ENCODE assay signal across 8 cellular contexts in the genomic region with DNA sequence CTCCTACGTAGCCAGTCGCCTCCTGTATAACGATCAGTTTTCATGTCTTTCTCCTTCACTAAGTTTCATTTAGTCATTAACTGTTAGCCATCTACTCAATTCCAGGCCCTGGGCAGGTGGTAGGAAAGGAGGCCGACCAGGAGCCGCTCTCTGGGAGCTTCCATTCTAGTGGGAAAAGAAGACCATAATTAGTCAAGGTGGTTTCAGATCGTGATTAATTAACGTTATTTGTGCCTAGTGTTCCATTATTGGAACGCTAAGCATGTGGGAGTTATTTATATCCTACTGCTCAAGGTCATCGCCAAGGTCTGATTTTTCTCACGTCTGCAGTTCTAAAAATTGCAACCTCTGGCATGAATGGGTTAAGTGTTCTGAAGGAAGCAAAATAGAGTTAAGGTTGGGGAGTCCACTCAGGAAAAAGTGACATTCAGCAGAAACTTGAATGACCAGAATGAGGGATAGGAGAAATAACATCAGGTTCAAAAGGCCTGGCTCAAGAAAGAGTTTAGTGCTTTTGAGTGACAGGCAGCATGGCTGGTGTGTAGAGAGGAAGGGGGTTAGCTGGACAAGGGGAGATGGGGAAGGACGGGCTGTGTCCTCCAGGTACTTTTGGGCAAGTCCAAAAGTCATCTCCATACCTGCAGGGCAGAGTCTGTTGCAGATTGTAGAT. TPM values are rescaled to one million over a fixed set of nuclear protein-coding genes. Genes with fewer than 3 reads are reported as not detected.
DNase-seq lines count a peak whose midpoint lies in the region; ATAC-seq and TF ChIP-seq lines count a peak whose summit lies in the region.

No MANE protein-coding gene starts in this region.

- H3K9me3 Mint-ChIP-seq in CD4-positive, CD25-positive, alpha-beta regulatory T cell, result no peaks in the 10 kb centered on the region
- peaks cover 3% of the 10 kb centered on the region for H3K9me3 Mint-ChIP-seq in natural killer cell treated with Interleukin-12 subunit alpha and Interleukin-12 subunit beta and Interleukin-15 and Interleukin-18, amount 100 ng/mL, for 72 hours

- H3K36me3 Mint-ChIP-seq in CD4-positive, CD25-positive, alpha-beta regulatory T cell, result peaks cover 24% of the 10 kb centered on the region
- H3K36me3 Mint-ChIP-seq in natural killer cell treated with Interleukin-12 subunit alpha and Interleukin-12 subunit beta and Interleukin-15 and Interleukin-18, amount 100 ng/mL, for 72 hours, result peaks cover 14% of the 10 kb centered on the region

- no peak for TF ChIP-seq CTCF in MM.1S (IDR thresholded peaks at IDR 0.05; ENCODE audit: low read length)

- no peaks in the 10 kb centered on the region for H3F3A ChIP-seq in MM.1S (ENCODE audit: insufficient read depth, low read length)

- ATAC-seq in CD4-positive, CD25-positive, alpha-beta regulatory T cell (ENCODE audit: low read depth in 2 of 2), result no peak
- no peak for ATAC-seq in natural killer cell treated with Interleukin-12 subunit alpha and Interleukin-12 subunit beta and Interleukin-15 and Interleukin-18, amount 100 ng/mL, for 72 hours
- ATAC-seq in HG03439 (IDR thresholded peaks at IDR 0.05; ENCODE audit: unreplicated experiment) (no peak), GM21723 (IDR thresholded peaks at IDR 0.05; ENCODE audit: unreplicated experiment) (no peak)

- peak overlapping the region; percentile 76 for H3K9ac ChIP-seq in MM.1S (ENCODE audit: low read length)

- H3K79me2 ChIP-seq in MM.1S (ENCODE audit: low read length), result peaks cover 22% of the 10 kb centered on the region

- no peaks in the 10 kb centered on the region for H3K27me3 Mint-ChIP-seq in CD4-positive, CD25-positive, alpha-beta regulatory T cell
- no peaks in the 10 kb centered on the region for H3K27me3 Mint-ChIP-seq in natural killer cell treated with Interleukin-12 subunit alpha and Interleukin-12 subunit beta and Interleukin-15 and Interleukin-18, amount 100 ng/mL, for 72 hours

- H3K4me1 ChIP-seq in CD4-positive, CD25-positive, alpha-beta regulatory T cell (ENCODE audit: control insufficient read depth, insufficient read depth, low read length, poor library complexity, severe bottlenecking), result peaks cover 29% of the 10 kb centered on the region
- H3K4me1 ChIP-seq in MM.1S (ENCODE audit: low read length), result 0 out of 2 replicates have a peak, but pooled peaks cover 3% of the 10 kb centered on the region

- H2AFZ ChIP-seq in MM.1S (ENCODE audit: low read length), result peak overlapping the region; percentile 65

- H3K9me2 ChIP-seq in MM.1S (replicated peaks; ENCODE audit: insufficient read depth, low read length), result no peaks in the 10 kb centered on the region

- H4K20me1 ChIP-seq in MM.1S (ENCODE audit: insufficient read depth, low read length), result no peaks in the 10 kb centered on the region

- H3K4me3 Mint-ChIP-seq in CD4-positive, CD25-positive, alpha-beta regulatory T cell, result peak overlapping the region; percentile 95 to 97 (median 96)
- H3K4me3 Mint-ChIP-seq in natural killer cell treated with Interleukin-12 subunit alpha and Interleukin-12 subunit beta and Interleukin-15 and Interleukin-18, amount 100 ng/mL, for 72 hours, result peak overlapping the region; percentile 99

- peaks cover 22% of the 10 kb centered on the region for H3K36me3 ChIP-seq in CD4-positive, CD25-positive, alpha-beta regulatory T cell (ENCODE audit: control insufficient read depth, insufficient read depth, low read length)
- no peaks in the 10 kb centered on the region for H3K36me3 ChIP-seq in MM.1S (replicated peaks; ENCODE audit: insufficient read depth, low read length)

- DNase-seq in CD4-positive, CD25-positive, alpha-beta regulatory T cell, result peak in 1 of 3 donors; percentile 14
- DNase-seq in MM.1S, result no peak
- DNase-seq in dermis blood vessel endothelial cell, result peak; percentile 7
- no peak for DNase-seq in natural killer cell treated with Interleukin-12 subunit alpha and Interleukin-12 subunit beta and Interleukin-15 and Interleukin-18, amount 100 ng/mL, for 72 hours (ENCODE audit: low spot score)
- DNase-seq in germinal center (ENCODE audit: low spot score), result no peak
- no peak for DNase-seq in SHP77 treated with DMSO at 0.1 percent for 48 hours (lab: John Stamatoyannopoulos, UW)

- peak overlapping the region; percentile 75 for H3K4me2 ChIP-seq in MM.1S (ENCODE audit: low read depth, low read length)

- H3K27ac Mint-ChIP-seq in CD4-positive, CD25-positive, alpha-beta regulatory T cell, result peak overlapping the region; percentile 95 to 98 (median 97)
- peak overlapping the region; percentile 97 for H3K27ac Mint-ChIP-seq in natural killer cell treated with Interleukin-12 subunit alpha and Interleukin-12 subunit beta and Interleukin-15 and Interleukin-18, amount 100 ng/mL, for 72 hours

- H3K4me1 Mint-ChIP-seq in CD4-positive, CD25-positive, alpha-beta regulatory T cell, result peaks cover 22 to 61% (median 44%) of the 10 kb centered on the region in 4 donors
- peaks cover 39 to 43% of the 10 kb centered on the region in 2 donors for H3K4me1 Mint-ChIP-seq in natural killer cell treated with Interleukin-12 subunit alpha and Interleukin-12 subunit beta and Interleukin-15 and Interleukin-18, amount 100 ng/mL, for 72 hours (ENCODE audit: low read depth in 2 of 2)

- peak overlapping the region; percentile 95 for H3K4me3 ChIP-seq in CD4-positive, CD25-positive, alpha-beta regulatory T cell (ENCODE audit: low read depth, low read length)
- peak overlapping the region; percentile 88 for H3K4me3 ChIP-seq in MM.1S (ENCODE audit: low read length)

- peak overlapping the region; percentile 98 for H3K27ac ChIP-seq in CD4-positive, CD25-positive, alpha-beta regulatory T cell (ENCODE audit: insufficient read depth, low read length, poor library complexity, severe bottlenecking)
- peak overlapping the region; percentile 48; the same call in 1 of the 2 replicates for H3K27ac ChIP-seq in MM.1S (ENCODE audit: low read length)

- H3K27me3 ChIP-seq in CD4-positive, CD25-positive, alpha-beta regulatory T cell (ENCODE audit: control insufficient read depth, insufficient read depth, low read length), result no peaks in the 10 kb centered on the region
- no peaks in the 10 kb centered on the region for H3K27me3 ChIP-seq in MM.1S (replicated peaks; ENCODE audit: insufficient read depth, low read length)

- H3K9me3 ChIP-seq in CD4-positive, CD25-positive, alpha-beta regulatory T cell (ENCODE audit: control insufficient read depth in 2 of 2, low read length in 2 of 2), result no peaks in the 10 kb centered on the region
- no peaks in the 10 kb centered on the region for H3K9me3 ChIP-seq in MM.1S (replicated peaks; ENCODE audit: insufficient read depth, low read length)

RNA-seq across cellular contexts. Expression of a gene that starts 0.8 kb away (rescaled TPM):
- 47.4 TPM for total RNA-seq in CD4-positive, CD25-positive, alpha-beta regulatory T cell
- polyA plus RNA-seq in CD4-positive, CD25-positive, alpha-beta regulatory T cell, result 1 to 10 TPM; 4.9 to 8.7 (median 7.0) TPM
- 6.6 and 8.4 TPM in 2 replicates for total RNA-seq in dermis blood vessel endothelial cell
- total RNA-seq in natural killer cell treated with Interleukin-12 subunit alpha and Interleukin-12 subunit beta and Interleukin-15 and Interleukin-18, amount 100 ng/mL, for 72 hours, result 10 to 100 TPM; 22.0 to 27.6 TPM
